Comparison of ENCODE assay signal across 10 cellular contexts in genomic region chr4:76607266-76607799, GRCh38.
DNase-seq lines count a peak whose midpoint lies in the region; ATAC-seq and TF ChIP-seq lines count a peak whose summit lies in the region.
"Had no signal": no experiment of that assay in that cellular context is flagged by ENCODE, and none has a peak within 500 bp of the region (broad histone marks: within the 10 kb centered on the region; RNA-seq: fewer than 3 reads in every experiment).

No MANE protein-coding gene starts in this region.

- H3K4me3 Mint-ChIP-seq in HFFc6 (peak overlapping the region; percentile 34), neural progenitor cell (no peak overlapping the region)

- H3K27ac Mint-ChIP-seq in HFFc6 (peak overlapping the region; percentile 86), neural progenitor cell (peak overlapping the region; percentile 83)

- no peak overlapping the region for H2AFZ ChIP-seq in neural progenitor cell (replicated peaks)

- intact Hi-C loops in gastrocnemius medialis (cut with DNase I; ENCODE audit: low total_unique reads), result no loop called here

- in situ Hi-C loops in gastrocnemius medialis (cut with MboI; ENCODE audit: low sequenced_read_pairs in 4 of 4), result no loop called here

- no peaks in the 10 kb centered on the region for H3K79me2 ChIP-seq in neural progenitor cell (ENCODE audit: low read depth)

- H3K4me1 ChIP-seq in neural progenitor cell, result peaks cover 42% of the 10 kb centered on the region
- H3K4me1 ChIP-seq in gastrocnemius medialis, result no peaks in the 10 kb centered on the region

- H3K27ac ChIP-seq in neural progenitor cell, result peak overlapping the region; percentile 84
- no peak overlapping the region for H3K27ac ChIP-seq in gastrocnemius medialis
- H3K27ac ChIP-seq: SK-N-MC had no signal

- H3K27me3 Mint-ChIP-seq in HFFc6 (ENCODE audit: insufficient read depth) (peaks cover 2% of the 10 kb centered on the region), neural progenitor cell (ENCODE audit: insufficient read depth, low read depth) (no peaks in the 10 kb centered on the region)

- peaks cover 74% of the 10 kb centered on the region for H3K4me1 Mint-ChIP-seq in HFFc6 (ENCODE audit: low read depth)
- H3K4me1 Mint-ChIP-seq in neural progenitor cell, result peaks cover 36% of the 10 kb centered on the region

- ATAC-seq in GM18519 (IDR thresholded peaks at IDR 0.05; ENCODE audit: low FRiP score, unreplicated experiment) (peak; percentile 86), gastrocnemius medialis (no peak)

- no peak overlapping the region for H3K4me3 ChIP-seq in neural progenitor cell
- no peak overlapping the region for H3K4me3 ChIP-seq in gastrocnemius medialis
- H3K4me3 ChIP-seq: lung, SK-N-MC had no signal

- DNase-seq in HFFc6 (peak; percentile 88), M059J (ENCODE audit: low read depth) (peak; percentile 58), neural progenitor cell (ENCODE audit: low spot score) (peak; percentile 50), gastrocnemius medialis (no peak), anterior cingulate cortex (lab: John Stamatoyannopoulos, UW) (no peak), NCI-H226 (no peak)
- DNase-seq in activated CD4-positive, CD25-positive, alpha-beta regulatory T cell treated with anti-CD3 and anti-CD28 coated beads, Interleukin-2, amount 50 U/mL, for 72 hours, result no peak

- H3F3A ChIP-seq in neural progenitor cell (ENCODE audit: low read depth), result peaks cover 4% of the 10 kb centered on the region

- H3K27me3 ChIP-seq in neural progenitor cell, result no peaks in the 10 kb centered on the region
- H3K27me3 ChIP-seq in gastrocnemius medialis, result no peaks in the 10 kb centered on the region

- H3K9ac ChIP-seq in neural progenitor cell, result no peak overlapping the region

- H3K9me3 Mint-ChIP-seq in HFFc6 (no peaks in the 10 kb centered on the region), neural progenitor cell (no peaks in the 10 kb centered on the region)

- TF ChIP-seq CTCF in HFFc6 (IDR thresholded peaks at IDR 0.05) (no peak), neural progenitor cell (IDR thresholded peaks at IDR 0.05) (no peak), gastrocnemius medialis (IDR thresholded peaks at IDR 0.05 in 4 of 5, conservative IDR thresholded peaks at IDR 0.05 in 1 of 5) (no peak)

- H3K4me2 ChIP-seq in neural progenitor cell, result peak overlapping the region; percentile 45

- H3K36me3 Mint-ChIP-seq in HFFc6 (ENCODE audit: low read depth) (no peaks in the 10 kb centered on the region), neural progenitor cell (peaks cover 9% of the 10 kb centered on the region)

- peaks cover 8% of the 10 kb centered on the region for H4K20me1 ChIP-seq in neural progenitor cell (ENCODE audit: low read depth)

- H3K36me3 ChIP-seq in neural progenitor cell (no peaks in the 10 kb centered on the region), gastrocnemius medialis (no peaks in the 10 kb centered on the region)

- H3K9me3 ChIP-seq in neural progenitor cell (ENCODE audit: low read depth), result no peaks in the 10 kb centered on the region
- H3K9me3 ChIP-seq in gastrocnemius medialis, result no peaks in the 10 kb centered on the region

- no peak for TF ChIP-seq POLR2A in gastrocnemius medialis (IDR thresholded peaks at IDR 0.05)

Comparison
In these comparisons a context has a peak if more than half of its experiments do, and no peak if none do; other contexts are left out.
1. DNase-seq: peak in HFFc6 (single experiment), M059J (single experiment) and neural progenitor cell (single experiment); none in gastrocnemius medialis (0 of 2), anterior cingulate cortex (0 of 58), NCI-H226 (single experiment) and activated CD4-positive, CD25-positive, alpha-beta regulatory T cell treated with anti-CD3 and anti-CD28 coated beads, Interleukin-2, amount 50 U/mL, for 72 hours (single experiment).